In the genomic region with DNA sequence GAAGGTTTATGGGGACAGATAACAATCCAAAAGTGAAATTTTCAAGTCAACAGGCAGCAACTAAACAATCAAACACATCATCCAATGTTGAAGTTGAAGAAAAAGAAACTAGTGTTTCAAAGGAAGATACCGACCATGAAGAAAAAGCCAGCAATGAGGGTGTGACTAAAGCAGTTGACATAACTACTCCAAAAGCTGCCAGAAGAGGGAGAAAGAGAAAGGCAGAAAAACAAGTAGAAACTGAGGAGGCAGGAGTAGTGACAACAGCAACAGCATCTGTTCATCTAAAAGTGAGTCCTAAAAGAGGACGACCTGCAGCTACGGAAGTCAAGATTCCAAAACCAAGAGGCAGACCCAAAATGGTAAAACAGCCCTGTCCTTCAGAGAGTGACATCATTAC, we compare ENCODE assay signal across 8 cellular contexts.
DNase-seq lines count a peak whose midpoint lies in the region; FAIRE-seq and TF ChIP-seq lines count a peak whose summit lies in the region.
"Not testable (repeated sequence)": the region's sequence is repeated elsewhere in the genome, so short reads cannot be mapped to it uniquely, and the experiment has no call there.

No MANE protein-coding gene starts in this region.

- FAIRE-seq in D721Med (lab: Jason Lieb, UNC), result not testable (repeated sequence)
- peak; percentile 27 for FAIRE-seq in H54 (lab: Jason Lieb, UNC)
- FAIRE-seq in TTC549 (lab: Jason Lieb, UNC), result peak; percentile 87

- DNase-seq in D721Med (ENCODE audit: insufficient read length, low spot score); H54 (ENCODE audit: insufficient read length, low spot score); kidney epithelial cell (ENCODE audit: low read depth): not testable (repeated sequence)
- peak; percentile 18 for DNase-seq in NCI-H1694 treated with DMSO at 0.1 percent for 48 hours (lab: John Stamatoyannopoulos, UW)
- DNase-seq in T47D (ENCODE audit: low read depth in 1 of 2, low spot score in 1 of 2), result peak; percentile 0 to 55
- peak; percentile 40 for DNase-seq in fibroblast of peridontal ligament (ENCODE audit: extremely low read depth)
- peak; percentile 1 for DNase-seq in stromal cell of bone marrow (ENCODE audit: low read depth)

- in situ Hi-C loops in T47D (cut with HindIII; ENCODE audit: low pct_unique_long_range_greater_than_20kb, low sequenced_read_pairs), result not testable (repeated sequence)

- H3K27me3 ChIP-seq in kidney epithelial cell (ENCODE audit: control insufficient read depth, insufficient read depth, low read length), result not testable (repeated sequence)

- TF ChIP-seq CTCF in D721Med (IDR thresholded peaks at IDR 0.05; ENCODE audit: insufficient read depth, missing control alignments) (peak; percentile 1), kidney epithelial cell (IDR thresholded peaks at IDR 0.05; ENCODE audit: insufficient read depth, low read length, poor library complexity, severe bottlenecking) (peak; percentile 13)

- not testable (repeated sequence) for H3K36me3 ChIP-seq in kidney epithelial cell (ENCODE audit: control insufficient read depth, insufficient read depth, low read length)

- TF ChIP-seq POLR2A in H54 (IDR thresholded peaks at IDR 0.05; ENCODE audit: low read depth, low read length), result not testable (repeated sequence)

- H3K4me3 ChIP-seq in kidney epithelial cell (ENCODE audit: low read depth, low read length), result not testable (repeated sequence)
